In genomic region chr3:192449036-192449435, GRCh38 we compare ENCODE assay signal across 8 cellular contexts.
A peak's percentile ranks its signal among the peaks of the same experiment; 100 is the strongest.
DNase-seq lines count a peak whose midpoint lies in the region; ATAC-seq and TF ChIP-seq lines count a peak whose summit lies in the region.

No MANE protein-coding gene starts in this region.

- CTCF ChIA-PET in AG04450 (lab: Charles Lee) = no interaction called here
- CTCF ChIA-PET in activated naive CD4-positive, alpha-beta T cell treated with anti-CD3 and anti-CD28 coated beads, Interleukin-2, amount 10 ng/mL, durations not matched to agents 7 days and 5 days (lab: Charles Lee) = interaction anchor here (1.5 to 2.0 kb wide), 2 partner anchors 15 to 19 kb away, joined by 4 to 6 read pairs; no protein-coding TSS in a partner anchor

- H3K4me1 Mint-ChIP-seq in activated naive CD4-positive, alpha-beta T cell treated with anti-CD3 and anti-CD28 coated beads, Interleukin-2, amount 10 ng/mL, durations not matched to agents 7 days and 5 days = no peaks in the 10 kb centered on the region
- no peaks in the 10 kb centered on the region for H3K4me1 Mint-ChIP-seq in activated T-cell treated with anti-CD3 and anti-CD28 coated beads, Interleukin-2, amount 50 U/mL, for 4 hours (ENCODE audit: low read depth)

- no peaks in the 10 kb centered on the region for H3K9me3 Mint-ChIP-seq in activated naive CD4-positive, alpha-beta T cell treated with anti-CD3 and anti-CD28 coated beads, Interleukin-2, amount 10 ng/mL, durations not matched to agents 7 days and 5 days
- H3K9me3 Mint-ChIP-seq in activated T-cell treated with anti-CD3 and anti-CD28 coated beads, Interleukin-2, amount 50 U/mL, for 4 hours = no peaks in the 10 kb centered on the region

- DNase-seq in AG04450 (ENCODE audit: low read depth, low spot score) (no peak), NCI-H69 (lab: John Stamatoyannopoulos, UW) (peak; percentile 46), epithelial cell of esophagus (ENCODE audit: low read depth) (no peak)
- no peak for DNase-seq in activated naive CD4-positive, alpha-beta T cell treated with anti-CD3 and anti-CD28 coated beads, Interleukin-2, amount 10 ng/mL, durations not matched to agents 7 days and 5 days
- no peak for DNase-seq in activated T-cell treated with anti-CD3 and anti-CD28 coated beads, Interleukin-2, amount 50 U/mL, for 4 hours

- no peaks in the 10 kb centered on the region for H3K27me3 ChIP-seq in AG04450 (ENCODE audit: control insufficient read depth, insufficient read depth, low read length)

- no peak overlapping the region for H3K4me3 ChIP-seq in AG04450 (ENCODE audit: low read depth, low read length)
- H3K4me3 ChIP-seq in GM12875 (ENCODE audit: low read depth, low read length) = no peak overlapping the region
- no peak overlapping the region for H3K4me3 ChIP-seq in epithelial cell of esophagus (ENCODE audit: low read length)

- POLR2A ChIA-PET in AG04450 (lab: Yijun Ruan, JAX) = no interaction called here

- no peak overlapping the region for H3K4me3 Mint-ChIP-seq in activated naive CD4-positive, alpha-beta T cell treated with anti-CD3 and anti-CD28 coated beads, Interleukin-2, amount 10 ng/mL, durations not matched to agents 7 days and 5 days
- H3K4me3 Mint-ChIP-seq in activated T-cell treated with anti-CD3 and anti-CD28 coated beads, Interleukin-2, amount 50 U/mL, for 4 hours = no peak overlapping the region

- H3K27ac ChIP-seq in AG04450 (ENCODE audit: low read depth, low read length) = no peak overlapping the region

- ATAC-seq in GM18909 (IDR thresholded peaks at IDR 0.05; ENCODE audit: poor library complexity, unreplicated experiment) (no peak), HG03196 (IDR thresholded peaks at IDR 0.05; ENCODE audit: unreplicated experiment) (no peak)
- ATAC-seq in activated T-cell treated with anti-CD3 and anti-CD28 coated beads, Interleukin-2, amount 50 U/mL, for 4 hours = no peak

- no peak overlapping the region for H3K27ac Mint-ChIP-seq in activated naive CD4-positive, alpha-beta T cell treated with anti-CD3 and anti-CD28 coated beads, Interleukin-2, amount 10 ng/mL, durations not matched to agents 7 days and 5 days

- TF ChIP-seq CTCF in AG04450 (IDR thresholded peaks at IDR 0.05; ENCODE audit: low read depth, low read length) (0 out of 2 replicates have a peak, but pooled peaks have one; percentile 17), GM12875 (IDR thresholded peaks at IDR 0.05; ENCODE audit: borderline replicate concordance, insufficient read depth, low read depth, low read length) (peak; percentile 35; the same call in 1 of the 2 replicates), epithelial cell of esophagus (IDR thresholded peaks at IDR 0.05; ENCODE audit: insufficient read depth, low read depth, low read length, missing control alignments) (peak; percentile 49)

- peaks cover 14% of the 10 kb centered on the region for H3K27me3 Mint-ChIP-seq in activated naive CD4-positive, alpha-beta T cell treated with anti-CD3 and anti-CD28 coated beads, Interleukin-2, amount 10 ng/mL, durations not matched to agents 7 days and 5 days
- peaks cover 20% of the 10 kb centered on the region for H3K27me3 Mint-ChIP-seq in activated T-cell treated with anti-CD3 and anti-CD28 coated beads, Interleukin-2, amount 50 U/mL, for 4 hours (ENCODE audit: low read depth)

- H3K9me3 ChIP-seq in AG04450 (ENCODE audit: control insufficient read depth, insufficient read depth, low read length) = no peaks in the 10 kb centered on the region

- H3K36me3 Mint-ChIP-seq in activated naive CD4-positive, alpha-beta T cell treated with anti-CD3 and anti-CD28 coated beads, Interleukin-2, amount 10 ng/mL, durations not matched to agents 7 days and 5 days = no peaks in the 10 kb centered on the region
- no peaks in the 10 kb centered on the region for H3K36me3 Mint-ChIP-seq in activated T-cell treated with anti-CD3 and anti-CD28 coated beads, Interleukin-2, amount 50 U/mL, for 4 hours (ENCODE audit: insufficient read depth)
